In genomic region chr18:51506811-51507210, GRCh38 we compare ENCODE assay signal across 26 cellular contexts.
"Had no signal": no experiment of that assay in that cellular context is flagged by ENCODE, and none has a peak within 500 bp of the region (broad histone marks: within the 10 kb centered on the region; RNA-seq: fewer than 3 reads in every experiment).

No MANE protein-coding gene starts in this region.

- H3K4me2 ChIP-seq: smooth muscle cell had no signal

- H3K4me3 Mint-ChIP-seq: naive thymus-derived CD8-positive, alpha-beta T cell; nephron; neural crest cell; stimulated activated memory B cell treated with anti-CD40 and anti-IgM and Interleukin-4, amounts not matched to agents 10 μg/mL and 1 μg/mL and 100 μg/mL, for 72 hours; stimulated activated naive CD8-positive, alpha-beta T cell treated with anti-CD3 and anti-CD28 coated beads, Interleukin-15, amount 100 ng/mL, for 72 hours; type B pancreatic cell had no signal

- H3K36me3 ChIP-seq: heart left ventricle, lower lobe of right lung, pancreas, prostate gland, sigmoid colon, tibial nerve, uterus had no signal

- H3K36me3 Mint-ChIP-seq: naive thymus-derived CD8-positive, alpha-beta T cell; stimulated activated memory B cell treated with anti-CD40 and anti-IgM and Interleukin-4, amounts not matched to agents 10 μg/mL and 1 μg/mL and 100 μg/mL, for 72 hours; type B pancreatic cell had no signal

- H3K27ac Mint-ChIP-seq: naive thymus-derived CD8-positive, alpha-beta T cell; nephron; stimulated activated memory B cell treated with anti-CD40 and anti-IgM and Interleukin-4, amounts not matched to agents 10 μg/mL and 1 μg/mL and 100 μg/mL, for 72 hours; stimulated activated naive CD8-positive, alpha-beta T cell treated with anti-CD3 and anti-CD28 coated beads, Interleukin-15, amount 100 ng/mL, for 72 hours; type B pancreatic cell had no signal

- H3K27me3 ChIP-seq: heart left ventricle, pancreas, sigmoid colon, tibial nerve, uterus had no signal

- DNase-seq: heart left ventricle; islet precursor cell; lower lobe of right lung; naive thymus-derived CD8-positive, alpha-beta T cell; nucleus accumbens; pancreas; posterior cingulate gyrus; retina; right cardiac atrium; sigmoid colon; stimulated activated CD4-positive, alpha-beta T cell treated with anti-CD3 and anti-CD28 coated beads, Interleukin-1b, Interleukin-23, amount 100 ng/mL, for 48 hours; stimulated activated CD4-positive, alpha-beta T cell treated with anti-CD3 and anti-CD28 coated beads, Interleukin-2, amount 100 ng/mL, for 48 hours; stimulated activated CD4-positive, alpha-beta T cell treated with anti-CD3 and anti-CD28 coated beads, Interleukin-4, amount 100 ng/mL, for 4 hours; stimulated activated CD8-positive, alpha-beta memory T cell treated with anti-CD3 and anti-CD28 coated beads, Interleukin-4, amount 100 ng/mL, for 48 hours; stimulated activated naive CD4-positive, alpha-beta T cell treated with Interleukin-2 at 50 U/mL for 16 hours; stimulated activated naive CD8-positive, alpha-beta T cell treated with anti-CD3 and anti-CD28 coated beads, Interleukin-15, amount 100 ng/mL, for 72 hours; substantia nigra; uterus had no signal

- H3K9me3 ChIP-seq: pancreas, prostate gland, uterus had no signal

- H3K27ac ChIP-seq: heart left ventricle, lower lobe of right lung, pancreas, prostate gland, sigmoid colon, tibial nerve, uterus had no signal

- H3K4me3 ChIP-seq: heart left ventricle, lower lobe of right lung, pancreas, prostate gland, sigmoid colon, smooth muscle cell, tibial nerve, uterus had no signal

- H3K4me1 Mint-ChIP-seq: naive thymus-derived CD8-positive, alpha-beta T cell; nephron; neural crest cell; stimulated activated memory B cell treated with anti-CD40 and anti-IgM and Interleukin-4, amounts not matched to agents 10 μg/mL and 1 μg/mL and 100 μg/mL, for 72 hours; stimulated activated naive CD8-positive, alpha-beta T cell treated with anti-CD3 and anti-CD28 coated beads, Interleukin-15, amount 100 ng/mL, for 72 hours had no signal

- ATAC-seq: heart left ventricle; left lobe of liver; lower lobe of right lung; naive thymus-derived CD8-positive, alpha-beta T cell; pancreas; right cardiac atrium; stimulated activated memory B cell treated with anti-CD40 and anti-IgM and Interleukin-4, amounts not matched to agents 10 μg/mL and 1 μg/mL and 100 μg/mL, for 72 hours; stimulated activated naive CD8-positive, alpha-beta T cell treated with anti-CD3 and anti-CD28 coated beads, Interleukin-15, amount 100 ng/mL, for 72 hours had no signal

- H3K4me1 ChIP-seq: heart left ventricle, lower lobe of right lung, pancreas, prostate gland, sigmoid colon, tibial nerve, uterus had no signal

- H3K27me3 Mint-ChIP-seq: stimulated activated memory B cell treated with anti-CD40 and anti-IgM and Interleukin-4, amounts not matched to agents 10 μg/mL and 1 μg/mL and 100 μg/mL, for 72 hours; stimulated activated naive CD8-positive, alpha-beta T cell treated with anti-CD3 and anti-CD28 coated beads, Interleukin-15, amount 100 ng/mL, for 72 hours; type B pancreatic cell had no signal

- FAIRE-seq: pancreas had no signal
